8 cellular contexts compared by ENCODE assay signal in genomic region chr16:1343428-1344242, GRCh38. TPM values are rescaled to one million over a fixed set of nuclear protein-coding genes. Genes with fewer than 3 reads are reported as not detected.
DNase-seq lines count a peak whose midpoint lies in the region; ATAC-seq, FAIRE-seq and TF ChIP-seq lines count a peak whose summit lies in the region.

No MANE protein-coding gene starts in this region.

- no peaks in the 10 kb centered on the region for H3K9me3 Mint-ChIP-seq in activated T-cell treated with anti-CD3 and anti-CD28 coated beads, Interleukin-2, amount 50 U/mL, for 72 hours
- H3K9me3 Mint-ChIP-seq in T-cell: no peaks in the 10 kb centered on the region

- H3K4me1 Mint-ChIP-seq in activated T-cell treated with anti-CD3 and anti-CD28 coated beads, Interleukin-2, amount 50 U/mL, for 72 hours (ENCODE audit: low read depth): peaks cover 17% of the 10 kb centered on the region
- H3K4me1 Mint-ChIP-seq in T-cell: peaks cover 7 to 17% (median 16%) of the 10 kb centered on the region in 3 donors

- peak overlapping the region; percentile 42 to 52 for H3K4me3 ChIP-seq in kidney (ENCODE audit: low read length in 2 of 2)
- peak overlapping the region; percentile 48 for H3K4me3 ChIP-seq in thoracic aorta

- no peak for DNase-seq in activated T-cell treated with anti-CD3 and anti-CD28 coated beads, Interleukin-2, amount 50 U/mL, for 72 hours
- no peak for DNase-seq in activated T-cell treated with anti-CD3 and anti-CD28 coated beads for 4 hours
- DNase-seq in T-cell: no peak
- DNase-seq in kidney: no peak
- no peak for DNase-seq in thoracic aorta (ENCODE audit: low spot score)
- DNase-seq in NCI-H2227 treated with DMSO at 0.1 percent for 48 hours (lab: John Stamatoyannopoulos, UW): no peak
- no peak for DNase-seq in HCEC 1CT
- DNase-seq in GF-D8 (lab: John Stamatoyannopoulos, UW): no peak

- peak overlapping the region; percentile 3 for H3K27ac Mint-ChIP-seq in activated T-cell treated with anti-CD3 and anti-CD28 coated beads, Interleukin-2, amount 50 U/mL, for 72 hours
- H3K27ac Mint-ChIP-seq in T-cell: peak overlapping the region; percentile 19 to 66

- no peaks in the 10 kb centered on the region for H3K9me3 ChIP-seq in kidney (ENCODE audit: control insufficient read depth in 1 of 2, low read length in 2 of 2)
- H3K9me3 ChIP-seq in thoracic aorta: no peaks in the 10 kb centered on the region

- no peak overlapping the region for H3K9ac ChIP-seq in kidney (ENCODE audit: low read length in 2 of 2)

- H3K27ac ChIP-seq in kidney (ENCODE audit: low read depth in 2 of 2, low read length in 2 of 2) (no peak overlapping the region), thoracic aorta (no peak overlapping the region)

- no peaks in the 10 kb centered on the region for H3K27me3 ChIP-seq in thoracic aorta (replicated peaks; ENCODE audit: insufficient read depth)

- peaks cover 0 to 4% of the 10 kb centered on the region in 2 donors for H3K36me3 ChIP-seq in kidney (ENCODE audit: control insufficient read depth in 1 of 2, insufficient read depth in 2 of 2, low read length in 2 of 2)
- H3K36me3 ChIP-seq in thoracic aorta: peaks cover 9% of the 10 kb centered on the region

- POLR2A ChIA-PET in T-cell (lab: Charles Lee): interaction anchor here in 1 of 2 donors (1.0 kb wide), 1 partner anchor 12 kb away, joined by 4 read pairs; no protein-coding TSS in a partner anchor

- TF ChIP-seq CTCF in kidney (IDR thresholded peaks at IDR 0.05; ENCODE audit: borderline replicate concordance, extremely low read depth, insufficient read depth) (no peak), thoracic aorta (IDR thresholded peaks at IDR 0.05) (no peak)

- no peaks in the 10 kb centered on the region for H3K36me3 Mint-ChIP-seq in activated T-cell treated with anti-CD3 and anti-CD28 coated beads, Interleukin-2, amount 50 U/mL, for 72 hours (ENCODE audit: insufficient read depth in 2 of 2)
- no peaks in the 10 kb centered on the region for H3K36me3 Mint-ChIP-seq in T-cell

- peak overlapping the region; percentile 65 to 79 for H3K4me3 Mint-ChIP-seq in activated T-cell treated with anti-CD3 and anti-CD28 coated beads, Interleukin-2, amount 50 U/mL, for 72 hours
- peak overlapping the region; percentile 65 to 79 (median 74) for H3K4me3 Mint-ChIP-seq in T-cell

- CTCF ChIA-PET in T-cell (lab: Charles Lee): interaction anchor here in 1 of 2 donors (0.6 kb wide), 1 partner anchor 10 kb away, joined by 3 read pairs; the partner anchor contains the start of gene BAIAP3

- no peak for FAIRE-seq in kidney (lab: Jason Lieb, UNC)

- intact Hi-C loops in kidney (cut with DNase I): no loop called here

- no peak for ATAC-seq in activated T-cell treated with anti-CD3 and anti-CD28 coated beads, Interleukin-2, amount 50 U/mL, for 72 hours (replicated peaks in 1 of 2)
- ATAC-seq in T-cell (replicated peaks in 1 of 4): no peak
- peak; percentile 18 for ATAC-seq in thoracic aorta (ENCODE audit: insufficient number of reproducible peaks, low FRiP score, low read depth)

- no peaks in the 10 kb centered on the region for H3K27me3 Mint-ChIP-seq in activated T-cell treated with anti-CD3 and anti-CD28 coated beads, Interleukin-2, amount 50 U/mL, for 72 hours (ENCODE audit: low read depth)
- no peaks in the 10 kb centered on the region for H3K27me3 Mint-ChIP-seq in T-cell

- peaks cover 0 to 13% of the 10 kb centered on the region in 2 donors for H3K4me1 ChIP-seq in kidney (ENCODE audit: control insufficient read depth in 1 of 2, insufficient read depth in 1 of 2, low read depth in 1 of 2, low read length in 2 of 2)
- H3K4me1 ChIP-seq in thoracic aorta (ENCODE audit: control insufficient read depth in 1 of 2, low read depth in 2 of 2): peaks cover 0 to 17% of the 10 kb centered on the region in 2 donors

RNA-seq across cellular contexts. Expression of gene TSR3, which starts 8.0 kb away (rescaled TPM):
- 10 to 100 TPM; 39.1 to 44.8 TPM for total RNA-seq in activated T-cell treated with anti-CD3 and anti-CD28 coated beads, Interleukin-2, amount 50 U/mL, for 72 hours
- total RNA-seq in T-cell (10 to 100 TPM; 25.4 to 53.1 (median 48.1) TPM), kidney (44.8 TPM), thoracic aorta (100 to 1,000 TPM in 1 of 2 donors, 10 to 100 TPM in 1; 61.7 to 124 TPM)
- 95.4 TPM for polyA plus RNA-seq in kidney (ENCODE audit: insufficient read depth, low read depth, low replicate concordance)

RNA-seq across cellular contexts. Expression of gene GNPTG, which starts 8.1 kb away (rescaled TPM):
- 10 to 100 TPM; 22.1 to 23.8 TPM for total RNA-seq in activated T-cell treated with anti-CD3 and anti-CD28 coated beads, Interleukin-2, amount 50 U/mL, for 72 hours
- 10 to 100 TPM; 42.6 to 66.5 (median 63.1) TPM for total RNA-seq in T-cell
- 88.7 TPM for total RNA-seq in kidney
- 138 TPM for polyA plus RNA-seq in kidney (ENCODE audit: insufficient read depth, low read depth, low replicate concordance)
- total RNA-seq in thoracic aorta: 10 to 100 TPM; 67.9 to 69.7 TPM

RNA-seq across cellular contexts. Expression of gene BAIAP3, which starts 10.2 kb away (rescaled TPM):
- total RNA-seq in activated T-cell treated with anti-CD3 and anti-CD28 coated beads, Interleukin-2, amount 50 U/mL, for 72 hours: 1 to 10 TPM in 1 of 2 donors, under 1 TPM in 1; 0.26 to 1.1 TPM
- 10 to 100 TPM in 4 of 5 donors, 1 to 10 TPM in 1; 9.1 to 12.8 (median 12.7) TPM for total RNA-seq in T-cell
- 8.0 TPM for total RNA-seq in kidney
- polyA plus RNA-seq in kidney (ENCODE audit: insufficient read depth, low read depth, low replicate concordance): 8.2 TPM
- total RNA-seq in thoracic aorta: 10 to 100 TPM in 1 of 2 donors, 1 to 10 TPM in 1; 2.5 to 15.7 TPM

RNA-seq across cellular contexts. Expression of gene UBE2I, which starts 34.2 kb away (rescaled TPM):
- 100 to 1,000 TPM; 225 to 231 TPM for total RNA-seq in activated T-cell treated with anti-CD3 and anti-CD28 coated beads, Interleukin-2, amount 50 U/mL, for 72 hours
- total RNA-seq in T-cell (100 to 1,000 TPM; 173 to 247 (median 190) TPM), kidney (97.1 TPM), thoracic aorta (10 to 100 TPM; 68.2 to 76.1 TPM)
- 62.2 TPM for polyA plus RNA-seq in kidney (ENCODE audit: insufficient read depth, low read depth, low replicate concordance)
